Comparison of ENCODE assay signal across 9 cellular contexts in the genomic region with DNA sequence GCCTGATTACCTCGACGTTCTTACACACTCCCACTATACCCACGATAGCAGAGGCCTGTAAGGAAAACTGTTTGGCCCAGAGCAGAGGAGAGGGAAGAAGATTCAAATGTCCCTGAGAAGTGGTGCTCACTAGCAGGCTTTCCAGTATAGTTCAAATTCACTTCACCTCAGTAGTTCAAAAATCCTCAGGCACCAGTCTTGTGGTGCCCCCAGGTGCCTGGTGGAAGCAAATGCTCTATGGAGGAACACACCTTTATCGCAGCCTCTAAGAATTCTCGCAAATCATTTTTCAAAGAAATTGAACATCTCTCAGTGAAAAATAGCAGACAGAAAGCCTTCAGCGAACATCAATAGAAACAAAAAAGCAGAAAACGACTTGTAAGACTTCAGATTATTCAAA. TPM values are rescaled to one million over a fixed set of nuclear protein-coding genes. Genes with fewer than 3 reads are reported as not detected.
A peak's percentile ranks its signal among the peaks of the same experiment; 100 is the strongest.
DNase-seq lines count a peak whose midpoint lies in the region; ATAC-seq, FAIRE-seq and TF ChIP-seq lines count a peak whose summit lies in the region.
"Had no signal": no experiment of that assay in that cellular context is flagged by ENCODE, and none has a peak within 500 bp of the region (broad histone marks: within the 10 kb centered on the region; RNA-seq: fewer than 3 reads in every experiment).

No MANE protein-coding gene starts in this region.

- no peak for TF ChIP-seq EP300 in Ishikawa (IDR thresholded peaks at IDR 0.05; ENCODE audit: borderline replicate concordance)

- H3K36me3 Mint-ChIP-seq in astrocyte (ENCODE audit: low read depth, unreplicated experiment): no peaks in the 10 kb centered on the region
- H3K36me3 Mint-ChIP-seq in CD8-positive, alpha-beta T cell: no peaks in the 10 kb centered on the region

- H3K79me2 ChIP-seq in DND-41 (ENCODE audit: insufficient read depth, low read length) (no peaks in the 10 kb centered on the region), astrocyte (ENCODE audit: insufficient read depth, low read length) (no peaks in the 10 kb centered on the region)

- H3K27me3 Mint-ChIP-seq in astrocyte (ENCODE audit: low read depth, unreplicated experiment): no peaks in the 10 kb centered on the region
- no peaks in the 10 kb centered on the region for H3K27me3 Mint-ChIP-seq in CD8-positive, alpha-beta T cell (ENCODE audit: low read depth)

- no peak overlapping the region for H3K4me3 ChIP-seq in DND-41 (ENCODE audit: low read depth in 1 of 2, low read length in 2 of 2)
- H3K4me3 ChIP-seq in astrocyte (ENCODE audit: insufficient read depth, low read depth, low read length): no peak overlapping the region
- H3K4me3 ChIP-seq in CD8-positive, alpha-beta T cell (ENCODE audit: low read depth, low read length): no peak overlapping the region

- no peak overlapping the region for H2AFZ ChIP-seq in DND-41 (ENCODE audit: low read depth, low read length)
- no peak overlapping the region for H2AFZ ChIP-seq in astrocyte (ENCODE audit: low read depth, low read length)

- no peaks in the 10 kb centered on the region for H3K9me3 Mint-ChIP-seq in astrocyte (ENCODE audit: unreplicated experiment)
- no peaks in the 10 kb centered on the region for H3K9me3 Mint-ChIP-seq in CD8-positive, alpha-beta T cell

- H3K4me2 ChIP-seq in DND-41 (ENCODE audit: insufficient read depth, low read length) (no peak overlapping the region), astrocyte (ENCODE audit: low read length) (no peak overlapping the region)

- no peak overlapping the region for H3K27ac Mint-ChIP-seq in astrocyte (ENCODE audit: unreplicated experiment)
- H3K27ac Mint-ChIP-seq in CD8-positive, alpha-beta T cell: no peak overlapping the region

- no peaks in the 10 kb centered on the region for H3K4me1 Mint-ChIP-seq in astrocyte (ENCODE audit: low read depth, unreplicated experiment)
- H3K4me1 Mint-ChIP-seq in CD8-positive, alpha-beta T cell (ENCODE audit: low read depth): peaks cover 4% of the 10 kb centered on the region

- DNase-seq in DND-41 (peak; percentile 20), astrocyte (ENCODE audit: low read depth) (no peak), left kidney (ENCODE audit: low read depth, low spot score) (peak; percentile 38), globus pallidus (ENCODE audit: low spot score) (no peak), NCI-H1694 treated with DMSO at 0.1 percent for 48 hours (lab: John Stamatoyannopoulos, UW) (no peak)
- no peak for DNase-seq in CD8-positive, alpha-beta T cell

- CTCF ChIA-PET in CD8-positive, alpha-beta T cell (lab: Charles Lee): interaction anchor here (0.9 to 2.0 kb wide), 2 partner anchors 15 to 37 kb away, joined by 5 to 9 read pairs; no protein-coding TSS in a partner anchor

- peak; percentile 51 for TF ChIP-seq CTCF in DND-41 (IDR thresholded peaks at IDR 0.05; ENCODE audit: borderline replicate concordance, extremely low read depth, low read length, poor library complexity, severe bottlenecking)
- TF ChIP-seq CTCF in astrocyte (IDR thresholded peaks at IDR 0.05; ENCODE audit: insufficient read depth, low read depth, low read length): peak; percentile 22
- no peak for TF ChIP-seq CTCF in CD8-positive, alpha-beta T cell (IDR thresholded peaks at IDR 0.05)

- FAIRE-seq in astrocyte (lab: Jason Lieb, UNC): peak; percentile 37
- FAIRE-seq: TTC549 had no signal

- H3K9ac ChIP-seq in DND-41 (ENCODE audit: low read depth, low read length) (no peak overlapping the region), astrocyte (ENCODE audit: low read length) (no peak overlapping the region)

- ATAC-seq in DND-41 (ENCODE audit: insufficient read depth, low read depth): peak; percentile 71
- no peak for ATAC-seq in CD8-positive, alpha-beta T cell
- ATAC-seq in GM19467 (IDR thresholded peaks at IDR 0.05; ENCODE audit: unreplicated experiment): no peak

- peak; percentile 73 for TF ChIP-seq RAD21 in Ishikawa (IDR thresholded peaks at IDR 0.05; ENCODE audit: low read depth)

- POLR2A ChIA-PET in CD8-positive, alpha-beta T cell (lab: Charles Lee): no interaction called here

- intact Hi-C loops in CD8-positive, alpha-beta T cell (cut with DNase I, micrococcal nuclease): no loop called here

- H3K9me3 ChIP-seq in DND-41 (ENCODE audit: insufficient read depth, low read length, severe bottlenecking) (no peaks in the 10 kb centered on the region), astrocyte (ENCODE audit: insufficient read depth, low read depth, low read length) (no peaks in the 10 kb centered on the region)
- no peaks in the 10 kb centered on the region for H3K9me3 ChIP-seq in CD8-positive, alpha-beta T cell (ENCODE audit: low read length)

- peaks cover 2% of the 10 kb centered on the region; the same call in 1 of the 2 replicates for H3K4me1 ChIP-seq in DND-41 (ENCODE audit: insufficient read depth, low read length)
- H3K4me1 ChIP-seq in astrocyte (ENCODE audit: insufficient read depth, low read length): no peaks in the 10 kb centered on the region
- H3K4me1 ChIP-seq in CD8-positive, alpha-beta T cell (ENCODE audit: insufficient read depth, low read length): peaks cover 3% of the 10 kb centered on the region

- H3K36me3 ChIP-seq in DND-41 (ENCODE audit: insufficient read depth, low read length): no peaks in the 10 kb centered on the region
- no peaks in the 10 kb centered on the region for H3K36me3 ChIP-seq in astrocyte (ENCODE audit: insufficient read depth, low read length)
- H3K36me3 ChIP-seq in CD8-positive, alpha-beta T cell (ENCODE audit: insufficient read depth, low read length): no peaks in the 10 kb centered on the region

- no peak overlapping the region for H3K4me3 Mint-ChIP-seq in astrocyte (ENCODE audit: unreplicated experiment)
- no peak overlapping the region for H3K4me3 Mint-ChIP-seq in CD8-positive, alpha-beta T cell

- H3K27me3 ChIP-seq in DND-41 (ENCODE audit: insufficient read depth, low read length, poor library complexity) (no peaks in the 10 kb centered on the region), astrocyte (ENCODE audit: insufficient read depth, low read length) (no peaks in the 10 kb centered on the region)
- no peaks in the 10 kb centered on the region for H3K27me3 ChIP-seq in CD8-positive, alpha-beta T cell (ENCODE audit: insufficient read depth, low read length)

- H3K27ac ChIP-seq in DND-41 (ENCODE audit: low read length) (no peak overlapping the region), astrocyte (ENCODE audit: low read depth, low read length) (no peak overlapping the region)
- H3K27ac ChIP-seq in CD8-positive, alpha-beta T cell (ENCODE audit: low read depth, low read length): no peak overlapping the region

- H4K20me1 ChIP-seq in DND-41 (ENCODE audit: insufficient read depth, low read length) (no peaks in the 10 kb centered on the region), astrocyte (ENCODE audit: insufficient read depth, low read length) (no peaks in the 10 kb centered on the region)

TF ChIP-seq in Ishikawa, 13 proteins besides CTCF, POLR2A, EP300 and RAD21:
- TF ChIP-seq EGR1 (IDR thresholded peaks at IDR 0.05) (no peak), CEBPB (IDR thresholded peaks at IDR 0.05) (no peak), CREB1 (IDR thresholded peaks at IDR 0.05; ENCODE audit: low read depth) (no peak), FOXM1 (IDR thresholded peaks at IDR 0.05; ENCODE audit: borderline replicate concordance, low read depth) (no peak), YY1 (IDR thresholded peaks at IDR 0.05; ENCODE audit: low read depth) (no peak), NFIC (IDR thresholded peaks at IDR 0.05) (no peak)
- TF ChIP-seq, protein P1, sequence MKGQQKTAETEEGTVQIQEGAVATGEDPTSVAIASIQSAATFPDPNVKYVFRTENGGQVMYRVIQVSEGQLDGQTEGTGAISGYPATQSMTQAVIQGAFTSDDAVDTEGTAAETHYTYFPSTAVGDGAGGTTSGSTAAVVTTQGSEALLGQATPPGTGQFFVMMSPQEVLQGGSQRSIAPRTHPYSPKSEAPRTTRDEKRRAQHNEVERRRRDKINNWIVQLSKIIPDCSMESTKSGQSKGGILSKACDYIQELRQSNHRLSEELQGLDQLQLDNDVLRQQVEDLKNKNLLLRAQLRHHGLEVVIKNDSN (IDR thresholded peaks at IDR 0.05): no peak
- TF ChIP-seq, protein P2, sequence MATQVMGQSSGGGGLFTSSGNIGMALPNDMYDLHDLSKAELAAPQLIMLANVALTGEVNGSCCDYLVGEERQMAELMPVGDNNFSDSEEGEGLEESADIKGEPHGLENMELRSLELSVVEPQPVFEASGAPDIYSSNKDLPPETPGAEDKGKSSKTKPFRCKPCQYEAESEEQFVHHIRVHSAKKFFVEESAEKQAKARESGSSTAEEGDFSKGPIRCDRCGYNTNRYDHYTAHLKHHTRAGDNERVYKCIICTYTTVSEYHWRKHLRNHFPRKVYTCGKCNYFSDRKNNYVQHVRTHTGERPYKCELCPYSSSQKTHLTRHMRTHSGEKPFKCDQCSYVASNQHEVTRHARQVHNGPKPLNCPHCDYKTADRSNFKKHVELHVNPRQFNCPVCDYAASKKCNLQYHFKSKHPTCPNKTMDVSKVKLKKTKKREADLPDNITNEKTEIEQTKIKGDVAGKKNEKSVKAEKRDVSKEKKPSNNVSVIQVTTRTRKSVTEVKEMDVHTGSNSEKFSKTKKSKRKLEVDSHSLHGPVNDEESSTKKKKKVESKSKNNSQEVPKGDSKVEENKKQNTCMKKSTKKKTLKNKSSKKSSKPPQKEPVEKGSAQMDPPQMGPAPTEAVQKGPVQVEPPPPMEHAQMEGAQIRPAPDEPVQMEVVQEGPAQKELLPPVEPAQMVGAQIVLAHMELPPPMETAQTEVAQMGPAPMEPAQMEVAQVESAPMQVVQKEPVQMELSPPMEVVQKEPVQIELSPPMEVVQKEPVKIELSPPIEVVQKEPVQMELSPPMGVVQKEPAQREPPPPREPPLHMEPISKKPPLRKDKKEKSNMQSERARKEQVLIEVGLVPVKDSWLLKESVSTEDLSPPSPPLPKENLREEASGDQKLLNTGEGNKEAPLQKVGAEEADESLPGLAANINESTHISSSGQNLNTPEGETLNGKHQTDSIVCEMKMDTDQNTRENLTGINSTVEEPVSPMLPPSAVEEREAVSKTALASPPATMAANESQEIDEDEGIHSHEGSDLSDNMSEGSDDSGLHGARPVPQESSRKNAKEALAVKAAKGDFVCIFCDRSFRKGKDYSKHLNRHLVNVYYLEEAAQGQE (IDR thresholded peaks at IDR 0.05; ENCODE audit: low read depth): no peak
- TF ChIP-seq, protein P3, sequence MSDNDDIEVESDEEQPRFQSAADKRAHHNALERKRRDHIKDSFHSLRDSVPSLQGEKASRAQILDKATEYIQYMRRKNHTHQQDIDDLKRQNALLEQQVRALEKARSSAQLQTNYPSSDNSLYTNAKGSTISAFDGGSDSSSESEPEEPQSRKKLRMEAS (IDR thresholded peaks at IDR 0.05): no peak

RNA-seq across cellular contexts. Expression of a gene that starts 12.2 kb away (rescaled TPM):
- 14.9 and 18.6 TPM in 2 replicates for total RNA-seq in astrocyte
- total RNA-seq in CD8-positive, alpha-beta T cell: 10 to 100 TPM; 32.0 to 32.4 TPM

Comparison
In these comparisons a context has a peak if more than half of its experiments do, and no peak if none do; other contexts are left out.
1. DNase-seq: peak in DND-41 (single experiment) and left kidney (single experiment); none in astrocyte (single experiment), globus pallidus (single experiment), CD8-positive, alpha-beta T cell (0 of 7) and NCI-H1694 treated with DMSO at 0.1 percent for 48 hours (single experiment).